ENCODE assay signal across 1 cellular context in the genomic region with DNA sequence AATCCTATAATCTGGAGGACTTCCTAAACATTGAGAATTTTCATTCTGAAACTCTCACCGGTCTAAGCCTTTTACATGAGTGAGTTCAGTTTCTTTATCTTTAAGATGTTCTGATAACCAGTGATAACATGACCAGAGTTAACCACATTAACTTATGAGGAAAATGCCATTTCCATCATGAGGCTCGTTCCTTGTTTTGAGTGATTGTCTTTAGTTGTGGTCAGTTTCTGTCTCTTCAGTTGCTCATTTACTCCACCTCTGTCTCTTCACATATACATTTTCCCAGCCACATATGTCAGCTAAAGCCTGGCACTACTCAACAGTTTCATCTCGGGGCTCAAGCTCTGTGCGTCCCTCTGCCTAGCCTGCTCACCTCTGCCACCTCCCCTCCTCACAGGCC.
TF ChIP-seq lines count a peak whose summit lies in the region.

No MANE protein-coding gene starts in this region.

TF ChIP-seq in WTC11, 78 proteins besides CTCF, POLR2A, EP300 and RAD21 (continued from another document):
- no peak for TF ChIP-seq AR (CRISPR knock-in tag; IDR thresholded peaks at IDR 0.05)
- no peak for TF ChIP-seq FOXJ3 (CRISPR knock-in tag; IDR thresholded peaks at IDR 0.05; ENCODE audit: borderline replicate concordance)
- TF ChIP-seq ZNF281 (CRISPR knock-in tag; IDR thresholded peaks at IDR 0.05): no peak
- no peak for TF ChIP-seq CREB1 (CRISPR knock-in tag; IDR thresholded peaks at IDR 0.05)
- TF ChIP-seq PREB (CRISPR knock-in tag; IDR thresholded peaks at IDR 0.05; ENCODE audit: borderline replicate concordance): no peak
- TF ChIP-seq FOXP4 (CRISPR knock-in tag; IDR thresholded peaks at IDR 0.05): no peak
- TF ChIP-seq RORB (CRISPR knock-in tag; IDR thresholded peaks at IDR 0.05): no peak
- TF ChIP-seq CREM (CRISPR knock-in tag; IDR thresholded peaks at IDR 0.05): no peak
- no peak for TF ChIP-seq IRF1 (CRISPR knock-in tag; IDR thresholded peaks at IDR 0.05)
- TF ChIP-seq, protein P1, sequence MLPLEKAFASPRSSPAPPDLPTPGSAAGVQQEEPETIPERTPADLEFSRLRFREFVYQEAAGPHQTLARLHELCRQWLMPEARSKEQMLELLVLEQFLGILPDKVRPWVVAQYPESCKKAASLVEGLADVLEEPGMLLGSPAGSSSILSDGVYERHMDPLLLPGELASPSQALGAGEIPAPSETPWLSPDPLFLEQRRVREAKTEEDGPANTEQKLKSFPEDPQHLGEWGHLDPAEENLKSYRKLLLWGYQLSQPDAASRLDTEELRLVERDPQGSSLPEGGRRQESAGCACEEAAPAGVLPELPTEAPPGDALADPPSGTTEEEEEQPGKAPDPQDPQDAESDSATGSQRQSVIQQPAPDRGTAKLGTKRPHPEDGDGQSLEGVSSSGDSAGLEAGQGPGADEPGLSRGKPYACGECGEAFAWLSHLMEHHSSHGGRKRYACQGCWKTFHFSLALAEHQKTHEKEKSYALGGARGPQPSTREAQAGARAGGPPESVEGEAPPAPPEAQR (CRISPR knock-in tag; IDR thresholded peaks at IDR 0.05): no peak
- TF ChIP-seq GABPB1 (CRISPR knock-in tag; IDR thresholded peaks at IDR 0.05): no peak
- TF ChIP-seq, protein P2, sequence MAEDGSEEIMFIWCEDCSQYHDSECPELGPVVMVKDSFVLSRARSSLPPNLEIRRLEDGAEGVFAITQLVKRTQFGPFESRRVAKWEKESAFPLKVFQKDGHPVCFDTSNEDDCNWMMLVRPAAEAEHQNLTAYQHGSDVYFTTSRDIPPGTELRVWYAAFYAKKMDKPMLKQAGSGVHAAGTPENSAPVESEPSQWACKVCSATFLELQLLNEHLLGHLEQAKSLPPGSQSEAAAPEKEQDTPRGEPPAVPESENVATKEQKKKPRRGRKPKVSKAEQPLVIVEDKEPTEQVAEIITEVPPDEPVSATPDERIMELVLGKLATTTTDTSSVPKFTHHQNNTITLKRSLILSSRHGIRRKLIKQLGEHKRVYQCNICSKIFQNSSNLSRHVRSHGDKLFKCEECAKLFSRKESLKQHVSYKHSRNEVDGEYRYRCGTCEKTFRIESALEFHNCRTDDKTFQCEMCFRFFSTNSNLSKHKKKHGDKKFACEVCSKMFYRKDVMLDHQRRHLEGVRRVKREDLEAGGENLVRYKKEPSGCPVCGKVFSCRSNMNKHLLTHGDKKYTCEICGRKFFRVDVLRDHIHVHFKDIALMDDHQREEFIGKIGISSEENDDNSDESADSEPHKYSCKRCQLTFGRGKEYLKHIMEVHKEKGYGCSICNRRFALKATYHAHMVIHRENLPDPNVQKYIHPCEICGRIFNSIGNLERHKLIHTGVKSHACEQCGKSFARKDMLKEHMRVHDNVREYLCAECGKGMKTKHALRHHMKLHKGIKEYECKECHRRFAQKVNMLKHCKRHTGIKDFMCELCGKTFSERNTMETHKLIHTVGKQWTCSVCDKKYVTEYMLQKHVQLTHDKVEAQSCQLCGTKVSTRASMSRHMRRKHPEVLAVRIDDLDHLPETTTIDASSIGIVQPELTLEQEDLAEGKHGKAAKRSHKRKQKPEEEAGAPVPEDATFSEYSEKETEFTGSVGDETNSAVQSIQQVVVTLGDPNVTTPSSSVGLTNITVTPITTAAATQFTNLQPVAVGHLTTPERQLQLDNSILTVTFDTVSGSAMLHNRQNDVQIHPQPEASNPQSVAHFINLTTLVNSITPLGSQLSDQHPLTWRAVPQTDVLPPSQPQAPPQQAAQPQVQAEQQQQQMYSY (CRISPR knock-in tag; IDR thresholded peaks at IDR 0.05): no peak
TF ChIP-seq in WTC11: peak in this region for 0.
